In the genomic region with DNA sequence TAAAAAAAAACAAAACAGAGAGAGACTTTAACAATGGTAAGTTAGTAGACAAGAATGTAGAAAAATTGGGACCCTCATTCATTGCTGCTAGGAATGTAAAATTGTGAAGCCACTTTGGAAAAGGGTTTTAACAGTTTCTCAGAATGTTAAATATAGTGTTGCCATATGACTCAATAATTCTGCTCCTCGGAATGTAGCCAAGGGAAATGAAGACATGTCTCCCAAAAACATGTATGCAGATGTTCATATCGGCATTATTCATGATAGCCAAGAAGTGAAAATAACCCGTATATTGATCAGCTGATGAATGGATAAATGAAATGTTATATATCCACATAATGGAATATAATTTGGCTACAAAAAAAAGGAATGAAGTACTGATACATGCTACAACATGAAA, we compare ENCODE assay signal across 1 cellular context.
TF ChIP-seq lines count a peak whose summit lies in the region.

No MANE protein-coding gene starts in this region.

TF ChIP-seq in GM12878, 131 proteins besides CTCF, POLR2A, EP300 and RAD21 (continued from another document):
- TF ChIP-seq, protein P1, sequence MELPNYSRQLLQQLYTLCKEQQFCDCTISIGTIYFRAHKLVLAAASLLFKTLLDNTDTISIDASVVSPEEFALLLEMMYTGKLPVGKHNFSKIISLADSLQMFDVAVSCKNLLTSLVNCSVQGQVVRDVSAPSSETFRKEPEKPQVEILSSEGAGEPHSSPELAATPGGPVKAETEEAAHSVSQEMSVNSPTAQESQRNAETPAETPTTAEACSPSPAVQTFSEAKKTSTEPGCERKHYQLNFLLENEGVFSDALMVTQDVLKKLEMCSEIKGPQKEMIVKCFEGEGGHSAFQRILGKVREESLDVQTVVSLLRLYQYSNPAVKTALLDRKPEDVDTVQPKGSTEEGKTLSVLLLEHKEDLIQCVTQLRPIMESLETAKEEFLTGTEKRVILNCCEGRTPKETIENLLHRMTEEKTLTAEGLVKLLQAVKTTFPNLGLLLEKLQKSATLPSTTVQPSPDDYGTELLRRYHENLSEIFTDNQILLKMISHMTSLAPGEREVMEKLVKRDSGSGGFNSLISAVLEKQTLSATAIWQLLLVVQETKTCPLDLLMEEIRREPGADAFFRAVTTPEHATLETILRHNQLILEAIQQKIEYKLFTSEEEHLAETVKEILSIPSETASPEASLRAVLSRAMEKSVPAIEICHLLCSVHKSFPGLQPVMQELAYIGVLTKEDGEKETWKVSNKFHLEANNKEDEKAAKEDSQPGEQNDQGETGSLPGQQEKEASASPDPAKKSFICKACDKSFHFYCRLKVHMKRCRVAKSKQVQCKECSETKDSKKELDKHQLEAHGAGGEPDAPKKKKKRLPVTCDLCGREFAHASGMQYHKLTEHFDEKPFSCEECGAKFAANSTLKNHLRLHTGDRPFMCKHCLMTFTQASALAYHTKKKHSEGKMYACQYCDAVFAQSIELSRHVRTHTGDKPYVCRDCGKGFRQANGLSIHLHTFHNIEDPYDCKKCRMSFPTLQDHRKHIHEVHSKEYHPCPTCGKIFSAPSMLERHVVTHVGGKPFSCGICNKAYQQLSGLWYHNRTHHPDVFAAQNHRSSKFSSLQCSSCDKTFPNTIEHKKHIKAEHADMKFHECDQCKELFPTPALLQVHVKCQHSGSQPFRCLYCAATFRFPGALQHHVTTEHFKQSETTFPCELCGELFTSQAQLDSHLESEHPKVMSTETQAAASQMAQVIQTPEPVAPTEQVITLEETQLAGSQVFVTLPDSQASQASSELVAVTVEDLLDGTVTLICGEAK (IDR thresholded peaks at IDR 0.05; ENCODE audit: borderline replicate concordance), result no peak
- TF ChIP-seq IRF4 (IDR thresholded peaks at IDR 0.05; ENCODE audit: low read depth, low read length) (no peak), WRNIP1 (IDR thresholded peaks at IDR 0.05; ENCODE audit: borderline replicate concordance, low read depth, low read length) (no peak), SPI1 (IDR thresholded peaks at IDR 0.05; ENCODE audit: borderline replicate concordance, insufficient read depth, low read depth, low read length) (no peak), NR2C2 (IDR thresholded peaks at IDR 0.05; ENCODE audit: borderline replicate concordance, control insufficient read depth, insufficient read length, low read depth) (no peak), NFYA (IDR thresholded peaks at IDR 0.05; ENCODE audit: borderline replicate concordance, low read depth, low read length) (no peak), RBBP5 (conservative IDR thresholded peaks at IDR 0.05) (no peak), SIX5 (IDR thresholded peaks at IDR 0.05; ENCODE audit: low read depth, low read length, severe bottlenecking) (no peak)
